In genomic region chr17:39740357-39741111, GRCh38 we compare ENCODE assay signal across 9 cellular contexts. TPM values are rescaled to one million over a fixed set of nuclear protein-coding genes. Genes with fewer than 3 reads are reported as not detected.
DNase-seq lines count a peak whose midpoint lies in the region; ATAC-seq and TF ChIP-seq lines count a peak whose summit lies in the region.
"Had no signal": no experiment of that assay in that cellular context is flagged by ENCODE, and none has a peak within 500 bp of the region (broad histone marks: within the 10 kb centered on the region; RNA-seq: fewer than 3 reads in every experiment).

No MANE protein-coding gene starts in this region.

- H3K4me2 ChIP-seq in GM23338: peak overlapping the region; percentile 100
- H3K4me2 ChIP-seq in PC-9: peak overlapping the region; percentile 97

- intact Hi-C loops in PC-9 (cut with micrococcal nuclease; ENCODE audit: unreplicated experiment): loop anchor here (1.0 kb wide), 2 partner anchors 10 kb away; partner anchors contain the start of gene MIEN1

- H3K27me3 Mint-ChIP-seq in GM23338 (ENCODE audit: insufficient read depth, low read depth, poor library complexity): peaks cover 24% of the 10 kb centered on the region

- H4K20me1 ChIP-seq in GM23338 (replicated peaks; ENCODE audit: insufficient read depth) (no peaks in the 10 kb centered on the region), PC-9 (ENCODE audit: insufficient read depth) (no peaks in the 10 kb centered on the region)

- peaks cover 25% of the 10 kb centered on the region for H3K36me3 Mint-ChIP-seq in GM23338 (ENCODE audit: low read depth)

- H3K27ac Mint-ChIP-seq in GM23338: peak overlapping the region; percentile 96

- H3K4me3 ChIP-seq in GM23338 (peak overlapping the region; percentile 98), PC-9 (peak overlapping the region; percentile 83), fibroblast of villous mesenchyme (ENCODE audit: low read depth, low read length) (no peak overlapping the region)

- no peaks in the 10 kb centered on the region for H3K9me2 ChIP-seq in GM23338 (ENCODE audit: insufficient read depth)
- no peaks in the 10 kb centered on the region for H3K9me2 ChIP-seq in PC-9 (ENCODE audit: insufficient read depth)

- H3K79me2 ChIP-seq in GM23338 (replicated peaks; ENCODE audit: insufficient read depth) (peaks cover 18% of the 10 kb centered on the region), PC-9 (ENCODE audit: low read depth) (peaks cover 26% of the 10 kb centered on the region)

- DNase-seq in GM23338 (ENCODE audit: low spot score) (peak; percentile 95), PC-9 (peak; percentile 86 to 90), fibroblast of villous mesenchyme (ENCODE audit: low read depth) (peak; percentile 39), renal cortical epithelial cell (ENCODE audit: low read depth) (peak; percentile 91), cerebellar nuclear complex (lab: John Stamatoyannopoulos, UW) (no peak)

- H3K9me3 Mint-ChIP-seq in GM23338: no peaks in the 10 kb centered on the region; the same call in 2 of the 3 replicates

- H3K4me1 ChIP-seq in GM23338 (ENCODE audit: insufficient read depth) (peaks cover 33% of the 10 kb centered on the region), PC-9 (replicated peaks; ENCODE audit: insufficient read depth) (peaks cover 31% of the 10 kb centered on the region)

- ATAC-seq in GM23338 (peak; percentile 64), HG02885 (IDR thresholded peaks at IDR 0.05; ENCODE audit: poor library complexity, unreplicated experiment) (no peak), GM21526 (IDR thresholded peaks at IDR 0.05; ENCODE audit: low FRiP score, unreplicated experiment) (no peak), GM18505 (IDR thresholded peaks at IDR 0.05; ENCODE audit: unreplicated experiment) (no peak)

- peak overlapping the region; percentile 97 for H3K27ac ChIP-seq in GM23338 (ENCODE audit: low read depth)
- peak overlapping the region; percentile 93 for H3K27ac ChIP-seq in PC-9

- H3K27me3 ChIP-seq in GM23338 (ENCODE audit: insufficient read depth) (no peaks in the 10 kb centered on the region), PC-9 (ENCODE audit: insufficient read depth, low read depth) (no peaks in the 10 kb centered on the region)

- peaks cover 40% of the 10 kb centered on the region for H3K4me1 Mint-ChIP-seq in GM23338

- H3K36me3 ChIP-seq in GM23338 (ENCODE audit: insufficient read depth): no peaks in the 10 kb centered on the region
- peaks cover 11% of the 10 kb centered on the region; the same call in 1 of the 2 replicates for H3K36me3 ChIP-seq in PC-9 (ENCODE audit: low read depth)

- H3F3A ChIP-seq in GM23338 (replicated peaks; ENCODE audit: low read depth): peaks cover 22% of the 10 kb centered on the region
- peaks cover 37% of the 10 kb centered on the region for H3F3A ChIP-seq in PC-9 (ENCODE audit: insufficient read depth, low read depth)

- TF ChIP-seq CTCF in GM23338 (conservative IDR thresholded peaks at IDR 0.05; ENCODE audit: low read depth in 2 of 2) (no peak), PC-9 (conservative IDR thresholded peaks at IDR 0.05) (no peak), fibroblast of villous mesenchyme (IDR thresholded peaks at IDR 0.05; ENCODE audit: insufficient read depth, low read depth, low read length) (no peak)

- H3K4me3 Mint-ChIP-seq in GM23338: peak overlapping the region; percentile 88

- CTCF ChIA-PET in PC-9 (lab: Charles Lee): no interaction called here

- no peak for TF ChIP-seq POLR2A in GM18505 (IDR thresholded peaks at IDR 0.05; ENCODE audit: borderline replicate concordance, extremely low read depth, insufficient read depth, insufficient read length)

- H2AFZ ChIP-seq in GM23338 (no peak overlapping the region), PC-9 (no peak overlapping the region)

- H3K9me3 ChIP-seq in PC-9 (ENCODE audit: insufficient read depth, low read depth): no peaks in the 10 kb centered on the region

- BruUV-seq in PC-9 (replicated peaks; lab: Mats Ljungman, UMichigan): no TSS peak

- POLR2A ChIA-PET in PC-9 (lab: Charles Lee; ENCODE audit: unreplicated experiment): interaction anchor here (0.6 kb wide), 1 partner anchor 8 kb away, joined by 4 read pairs; no protein-coding TSS in a partner anchor

TF ChIP-seq in GM23338, 12 proteins besides CTCF, POLR2A, EP300 and RAD21:
- TF ChIP-seq NANOG (IDR thresholded peaks at IDR 0.05; ENCODE audit: borderline replicate concordance) (no peak), ETS1 (IDR thresholded peaks at IDR 0.05) (peak; percentile 57; the same call in 1 of the 2 replicates), REST (IDR thresholded peaks at IDR 0.05; ENCODE audit: unreplicated experiment) (no peak), JUNB (IDR thresholded peaks at IDR 0.05; ENCODE audit: unreplicated experiment) (no peak), CREB1 (CRISPR knock-in tag; IDR thresholded peaks at IDR 0.05; ENCODE audit: low read depth) (peak; percentile 73), STAT1 (IDR thresholded peaks at IDR 0.05; ENCODE audit: unreplicated experiment) (no peak), EZH2phosphoT487 (IDR thresholded peaks at IDR 0.05; ENCODE audit: unreplicated experiment) (no peak), POLR2AphosphoS5 (IDR thresholded peaks at IDR 0.05; ENCODE audit: low read depth) (peak; percentile 52)

RNA-seq across cellular contexts. Expression of gene GRB7, which starts 2.8 kb away (rescaled TPM):
- total RNA-seq in GM23338 (2014; rRNA removed; shearing (Covaris generic)): 23.1 and 28.9 TPM in 2 replicates
- polyA plus RNA-seq in GM23338 (2016; fragmentation: Nextera tagmentation; extraction: Ambion mirVana): 12.8 and 13.1 TPM in 2 replicates
- 49.1 and 55.9 TPM in 2 replicates for total RNA-seq in PC-9 (2021)
- 0.97 and 1.3 TPM in 2 replicates for total RNA-seq in fibroblast of villous mesenchyme
- total RNA-seq in renal cortical epithelial cell: 10.8 and 25.7 TPM in 2 replicates
- total RNA-seq: cerebellum had no signal

RNA-seq across cellular contexts. Expression of gene MIEN1, which starts 10.2 kb away (rescaled TPM):
- total RNA-seq in GM23338 (2014; rRNA removed; shearing (Covaris generic)): 24.3 and 37.1 TPM in 2 replicates
- 91.8 and 106 TPM in 2 replicates for polyA plus RNA-seq in GM23338 (2016; fragmentation: Nextera tagmentation; extraction: Ambion mirVana)
- 49.2 and 50.8 TPM in 2 replicates for total RNA-seq in PC-9 (2021)
- total RNA-seq in fibroblast of villous mesenchyme: 19.0 and 30.3 TPM in 2 replicates
- 12.7 and 17.7 TPM in 2 replicates for total RNA-seq in renal cortical epithelial cell

RNA-seq across cellular contexts. Expression of gene ERBB2, which starts 40.7 kb away (rescaled TPM):
- 193 and 196 TPM in 2 replicates for total RNA-seq in GM23338 (2014; rRNA removed; shearing (Covaris generic))
- polyA plus RNA-seq in GM23338 (2016; fragmentation: Nextera tagmentation; extraction: Ambion mirVana): 44.9 and 46.2 TPM in 2 replicates
- total RNA-seq in PC-9 (2021) (87.2 and 90.6 TPM in 2 replicates), fibroblast of villous mesenchyme (42.2 and 47.1 TPM in 2 replicates), renal cortical epithelial cell (28.5 and 121 TPM in 2 replicates)

RNA-seq across cellular contexts. Expression of gene PGAP3, which starts 52.7 kb away (rescaled TPM):
- total RNA-seq in GM23338 (2014; rRNA removed; shearing (Covaris generic)): 10.7 and 12.8 TPM in 2 replicates
- polyA plus RNA-seq in GM23338 (2016; fragmentation: Nextera tagmentation; extraction: Ambion mirVana): 7.0 and 8.2 TPM in 2 replicates
- total RNA-seq in PC-9 (2021) (15.0 and 16.2 TPM in 2 replicates), fibroblast of villous mesenchyme (4.7 and 7.7 TPM in 2 replicates), renal cortical epithelial cell (6.6 and 21.8 TPM in 2 replicates)

Comparison
In these comparisons a context has a peak if more than half of its experiments do, and no peak if none do; other contexts are left out.
1. DNase-seq: peak in GM23338 (single experiment), PC-9 (2 of 2), fibroblast of villous mesenchyme (single experiment) and renal cortical epithelial cell (single experiment); none in cerebellar nuclear complex (0 of 2).